1 cellular context compared by ENCODE assay signal in genomic region chr10:4941540-4942330, GRCh38.
TF ChIP-seq lines count a peak whose summit lies in the region.

No MANE protein-coding gene starts in this region.

TF ChIP-seq in K562, 482 proteins besides CTCF, POLR2A, EP300 and RAD21 (continued from another document and continues in another):
- TF ChIP-seq TCF15 (CRISPR knock-in tag; IDR thresholded peaks at IDR 0.05) (no peak), KLF13 (tag; IDR thresholded peaks at IDR 0.05; ENCODE audit: borderline replicate concordance, low read depth) (no peak), IRF2 (CRISPR knock-in tag; IDR thresholded peaks at IDR 0.05) (no peak), GABPB1 (CRISPR knock-in tag; IDR thresholded peaks at IDR 0.05) (no peak), SMARCA4 (IDR thresholded peaks at IDR 0.05) (peak; percentile 87), LARP7 (IDR thresholded peaks at IDR 0.05) (no peak), JUN (IDR thresholded peaks at IDR 0.05; ENCODE audit: borderline replicate concordance, low read depth, low read length) (0 out of 2 replicates have a peak, but pooled peaks have one; percentile 6), JUN (CRISPR knock-in tag; IDR thresholded peaks at IDR 0.05; ENCODE audit: borderline replicate concordance) (no peak), TEAD4 (IDR thresholded peaks at IDR 0.05; ENCODE audit: low read length) (peak; percentile 40; the same call in 1 of the 2 replicates), TEAD4 (CRISPR knock-in tag; IDR thresholded peaks at IDR 0.05; ENCODE audit: borderline replicate concordance) (no peak), MED1 (CRISPR knock-in tag; IDR thresholded peaks at IDR 0.05; ENCODE audit: borderline replicate concordance) (no peak), ZNF511 (CRISPR knock-in tag; IDR thresholded peaks at IDR 0.05) (no peak), MAFG (tag; conservative IDR thresholded peaks at IDR 0.05) (peak; percentile 98), THAP7 (CRISPR knock-in tag; IDR thresholded peaks at IDR 0.05) (no peak), SMAD4 (CRISPR knock-in tag; conservative IDR thresholded peaks at IDR 0.05) (peak; percentile 45), DPF2 (IDR thresholded peaks at IDR 0.05) (peak; percentile 89), HMG20A (CRISPR knock-in tag; conservative IDR thresholded peaks at IDR 0.05) (no peak), KAT7 (CRISPR knock-in tag; IDR thresholded peaks at IDR 0.05; ENCODE audit: borderline replicate concordance) (no peak), MGA (IDR thresholded peaks at IDR 0.05) (peak; percentile 68), BHLHE40 (IDR thresholded peaks at IDR 0.05; ENCODE audit: low read length) (peak; percentile 91), KDM1A (IDR thresholded peaks at IDR 0.05) (no peak; a peak in 1 of 4 replicates), ZNF707 (CRISPR knock-in tag; conservative IDR thresholded peaks at IDR 0.05) (no peak), E2F6 (IDR thresholded peaks at IDR 0.05; ENCODE audit: borderline replicate concordance in 1 of 2, extremely low read depth in 1 of 2, insufficient read depth in 1 of 2, insufficient read length in 1 of 2, low read depth in 1 of 2, low read length in 1 of 2, poor library complexity in 1 of 2, severe bottlenecking in 1 of 2) (no peak), ZNF12 (CRISPR knock-in tag; IDR thresholded peaks at IDR 0.05) (no peak), BACH1 (tag; IDR thresholded peaks at IDR 0.05) (peak; percentile 89), PTBP1 (IDR thresholded peaks at IDR 0.05; ENCODE audit: low read depth, low read length) (no peak), MAX (CRISPR knock-in tag; IDR thresholded peaks at IDR 0.05) (no peak; the same call in 1 of the 2 replicates), FOSL1 (tag; conservative IDR thresholded peaks at IDR 0.05) (peak; percentile 69), ZNF561 (CRISPR knock-in tag; conservative IDR thresholded peaks at IDR 0.05) (no peak), FOXA3 (CRISPR knock-in tag; conservative IDR thresholded peaks at IDR 0.05 in 1 of 2, IDR thresholded peaks at IDR 0.05 in 1 of 2) (no peak), EP400 (IDR thresholded peaks at IDR 0.05) (peak; percentile 67), ZBTB34 (CRISPR knock-in tag; IDR thresholded peaks at IDR 0.05) (no peak), PRPF4 (IDR thresholded peaks at IDR 0.05; ENCODE audit: insufficient read depth, low read depth, low read length, poor library complexity, severe bottlenecking) (no peak), ZNF175 (CRISPR knock-in tag; IDR thresholded peaks at IDR 0.05; ENCODE audit: low read depth) (peak; percentile 46; the same call in 1 of the 2 replicates), HNRNPL (IDR thresholded peaks at IDR 0.05; ENCODE audit: low read depth, low read length) (no peak), OTX1 (CRISPR knock-in tag; IDR thresholded peaks at IDR 0.05) (no peak), TSHZ1 (CRISPR knock-in tag; IDR thresholded peaks at IDR 0.05) (no peak), E4F1 (CRISPR knock-in tag; IDR thresholded peaks at IDR 0.05; ENCODE audit: borderline replicate concordance) (no peak), ASH1L (IDR thresholded peaks at IDR 0.05; ENCODE audit: borderline replicate concordance, low read depth, partially characterized antibody) (no peak)
